In genomic region chr20:2390971-2391675, GRCh38 we compare ENCODE assay signal across 13 cellular contexts.
"Had no signal": no experiment of that assay in that cellular context is flagged by ENCODE, and none has a peak within 500 bp of the region (broad histone marks: within the 10 kb centered on the region; RNA-seq: fewer than 3 reads in every experiment).

No MANE protein-coding gene starts in this region.

- DNase-seq: activated CD4-positive, alpha-beta T cell treated with anti-CD3 and anti-CD28 coated beads, Interleukin-2, amount 50 U/mL, for 1 hour; activated naive CD4-positive, alpha-beta T cell treated with anti-CD3 and anti-CD28 coated beads, Interleukin-2, amount 50 U/mL, for 16 hours; activated T-cell treated with anti-CD3 and anti-CD28 coated beads, Interleukin-2, amount 50 U/mL, for 1 hour; central memory CD4-positive, alpha-beta T cell; cortex of kidney; kidney glomerular epithelial cell; pancreas; tibial artery; uterus had no signal

- H3K9me3 ChIP-seq: pancreas, uterus had no signal

- H3K36me3 ChIP-seq: gastroesophageal sphincter, pancreas, right atrium auricular region, tibial artery, uterus had no signal

- H2AFZ ChIP-seq: hepatocyte had no signal

- H3K27ac ChIP-seq: gastroesophageal sphincter, hepatocyte, pancreas, right atrium auricular region, skin epidermis, tibial artery, uterus had no signal

- H3K79me2 ChIP-seq: hepatocyte had no signal

- H3K27me3 ChIP-seq: hepatocyte, pancreas, right atrium auricular region, tibial artery, uterus had no signal

- H3K4me3 ChIP-seq: gastroesophageal sphincter, hepatocyte, pancreas, right atrium auricular region, skin epidermis, tibial artery, uterus had no signal

- H3K4me1 ChIP-seq: gastroesophageal sphincter, pancreas, right atrium auricular region, tibial artery, uterus had no signal

- H3K4me2 ChIP-seq: hepatocyte had no signal

- ATAC-seq: gastroesophageal sphincter, pancreas had no signal
